In the genomic region with DNA sequence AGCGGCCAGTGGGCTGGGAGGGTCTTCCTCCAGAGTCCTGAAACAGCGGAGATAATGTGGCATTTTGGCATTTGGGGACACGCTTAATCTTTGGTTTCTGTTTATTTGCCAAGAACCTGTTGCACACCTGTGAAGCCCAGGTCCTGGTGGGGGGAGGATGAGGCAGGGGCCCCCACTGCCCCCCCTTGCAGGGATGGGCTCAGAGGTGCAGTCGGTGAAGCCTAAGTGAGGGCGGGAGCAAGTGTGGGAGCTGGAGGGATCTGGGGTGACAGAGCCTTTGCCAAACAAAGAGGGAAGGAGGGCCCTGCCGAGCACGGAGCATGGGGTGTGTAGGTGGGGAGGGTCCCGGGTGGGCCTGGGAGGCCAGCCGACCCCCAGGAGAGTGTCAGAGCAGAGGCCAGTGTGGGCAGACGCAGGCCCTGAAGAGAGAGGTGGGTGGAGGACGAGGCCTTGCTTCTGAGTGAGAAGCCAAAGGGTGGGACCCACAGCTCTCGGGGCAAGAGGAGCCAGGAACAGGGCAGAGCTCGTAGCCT, we compare ENCODE assay signal across 1 cellular context.
TF ChIP-seq lines count a peak whose summit lies in the region.

No MANE protein-coding gene starts in this region.

TF ChIP-seq in HEK293, 187 proteins besides CTCF, POLR2A, EP300 and RAD21 (continued from another document):
- TF ChIP-seq, protein P1, sequence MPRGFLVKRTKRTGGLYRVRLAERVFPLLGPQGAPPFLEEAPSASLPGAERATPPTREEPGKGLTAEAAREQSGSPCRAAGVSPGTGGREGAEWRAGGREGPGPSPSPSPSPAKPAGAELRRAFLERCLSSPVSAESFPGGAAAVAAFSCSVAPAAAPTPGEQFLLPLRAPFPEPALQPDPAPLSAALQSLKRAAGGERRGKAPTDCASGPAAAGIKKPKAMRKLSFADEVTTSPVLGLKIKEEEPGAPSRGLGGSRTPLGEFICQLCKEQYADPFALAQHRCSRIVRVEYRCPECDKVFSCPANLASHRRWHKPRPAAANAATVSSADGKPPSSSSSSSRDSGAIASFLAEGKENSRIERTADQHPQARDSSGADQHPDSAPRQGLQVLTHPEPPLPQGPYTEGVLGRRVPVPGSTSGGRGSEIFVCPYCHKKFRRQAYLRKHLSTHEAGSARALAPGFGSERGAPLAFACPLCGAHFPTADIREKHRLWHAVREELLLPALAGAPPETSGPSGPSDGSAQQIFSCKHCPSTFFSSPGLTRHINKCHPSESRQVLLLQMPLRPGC (tag by site-specific recombination; IDR thresholded peaks at IDR 0.05): no peak
- no peak for TF ChIP-seq ZNF596 (tag by site-specific recombination; IDR thresholded peaks at IDR 0.05)
- TF ChIP-seq ZNF404 (tag by site-specific recombination; IDR thresholded peaks at IDR 0.05): no peak
- no peak for TF ChIP-seq ZNF529 (tag by site-specific recombination; IDR thresholded peaks at IDR 0.05; ENCODE audit: insufficient replicate concordance)
TF ChIP-seq in HEK293: peak in this region for 3.
